In the genomic region with DNA sequence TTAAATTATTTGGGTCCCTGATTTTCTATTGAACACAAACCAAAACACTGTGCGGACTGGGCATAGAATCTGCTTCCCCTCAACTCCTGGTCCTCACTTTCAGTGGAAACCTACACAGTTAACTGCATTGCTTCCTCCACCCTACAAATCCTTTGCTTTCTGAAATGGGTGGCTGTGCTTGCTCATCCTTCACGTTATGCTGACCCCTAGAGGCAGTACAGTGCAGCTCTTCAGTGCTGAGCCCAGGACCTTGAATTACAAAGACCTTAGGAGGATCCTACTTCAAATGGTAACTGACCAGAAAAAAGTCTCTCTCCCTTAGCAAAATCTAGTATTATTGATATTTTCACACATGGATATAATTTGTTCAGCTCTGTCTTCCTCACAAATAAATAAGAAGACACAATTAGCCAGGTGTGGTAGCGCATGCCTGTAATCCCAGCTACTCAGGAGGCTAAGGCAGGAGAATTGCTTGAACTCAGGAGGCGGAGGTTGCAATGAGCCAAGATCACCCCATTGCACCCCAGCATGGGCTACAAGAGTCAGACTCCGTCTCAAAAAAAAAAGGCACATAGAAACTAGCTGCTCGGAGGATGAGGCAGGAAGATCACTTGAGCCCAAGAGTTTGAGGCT, we compare ENCODE assay signal across 8 cellular contexts.
A peak's percentile ranks its signal among the peaks of the same experiment; 100 is the strongest.
DNase-seq lines count a peak whose midpoint lies in the region; ATAC-seq and TF ChIP-seq lines count a peak whose summit lies in the region.

No MANE protein-coding gene starts in this region.

- no peaks in the 10 kb centered on the region for H3K27me3 Mint-ChIP-seq in activated T-cell treated with anti-CD3 and anti-CD28 coated beads, Interleukin-2, amount 50 U/mL, for 72 hours (ENCODE audit: low read depth)
- no peaks in the 10 kb centered on the region for H3K27me3 Mint-ChIP-seq in activated T-cell treated with anti-CD3 and anti-CD28 coated beads, Interleukin-2, amount 50 U/mL, for 24 hours
- no peaks in the 10 kb centered on the region for H3K27me3 Mint-ChIP-seq in type B pancreatic cell

- WGBS in liver = 84% methylated on average over 6 of the region's 6 CpGs

- no peaks in the 10 kb centered on the region for H3K36me3 ChIP-seq in HAP-1 (replicated peaks)
- no peaks in the 10 kb centered on the region for H3K36me3 ChIP-seq in MG63
- H3K36me3 ChIP-seq in SJCRH30 = no peaks in the 10 kb centered on the region
- H3K36me3 ChIP-seq in liver (ENCODE audit: control insufficient read depth in 4 of 4, insufficient read depth in 3 of 4, low read depth in 1 of 4, low read length in 3 of 4) = peaks cover 0 to 9% (median 7%) of the 10 kb centered on the region in 4 donors

- H3K27ac ChIP-seq in SJCRH30 = no peak overlapping the region
- H3K27ac ChIP-seq in liver (ENCODE audit: low read depth in 1 of 2, low read length in 2 of 2) = no peak overlapping the region

- peak; percentile 96 for TF ChIP-seq CTCF in choroid plexus epithelial cell (conservative IDR thresholded peaks at IDR 0.05; ENCODE audit: low read depth, low read length)
- peak; percentile 69 for TF ChIP-seq CTCF in liver (IDR thresholded peaks at IDR 0.05; ENCODE audit: low read depth, low read length, missing input control)
- peak; percentile 95 for TF ChIP-seq CTCF in type B pancreatic cell (conservative IDR thresholded peaks at IDR 0.05)

- H3K9me3 Mint-ChIP-seq in activated T-cell treated with anti-CD3 and anti-CD28 coated beads, Interleukin-2, amount 50 U/mL, for 72 hours = no peaks in the 10 kb centered on the region
- H3K9me3 Mint-ChIP-seq in activated T-cell treated with anti-CD3 and anti-CD28 coated beads, Interleukin-2, amount 50 U/mL, for 24 hours = no peaks in the 10 kb centered on the region
- no peaks in the 10 kb centered on the region for H3K9me3 Mint-ChIP-seq in type B pancreatic cell

- in situ Hi-C loops in HAP-1 (cut with MboI; ENCODE audit: low sequenced_read_pairs) = no loop called here

- peak; percentile 27 to 32 for DNase-seq in activated T-cell treated with anti-CD3 and anti-CD28 coated beads, Interleukin-2, amount 50 U/mL, for 72 hours
- DNase-seq in activated T-cell treated with anti-CD3 and anti-CD28 coated beads, Interleukin-2, amount 50 U/mL, for 24 hours = no peak
- DNase-seq in HAP-1 (ENCODE audit: low spot score in 2 of 2) (peak; percentile 47), MG63 (peak; percentile 13), SJCRH30 (peak; percentile 69 to 87), choroid plexus epithelial cell (ENCODE audit: low read depth) (peak; percentile 91), type B pancreatic cell (ENCODE audit: extremely low spot score, unreplicated experiment) (no peak)

- peak; percentile 63 to 79 for TF ChIP-seq RAD21 in liver (IDR thresholded peaks at IDR 0.05)

- H3K27me3 ChIP-seq in HAP-1 (ENCODE audit: low read depth) (no peaks in the 10 kb centered on the region), MG63 (no peaks in the 10 kb centered on the region), SJCRH30 (no peaks in the 10 kb centered on the region), liver (ENCODE audit: control insufficient read depth in 4 of 4, insufficient read depth in 4 of 4, low read length in 3 of 4) (no peaks in the 10 kb centered on the region)

- no peaks in the 10 kb centered on the region for H3K4me1 Mint-ChIP-seq in activated T-cell treated with anti-CD3 and anti-CD28 coated beads, Interleukin-2, amount 50 U/mL, for 72 hours (ENCODE audit: low read depth)
- no peaks in the 10 kb centered on the region for H3K4me1 Mint-ChIP-seq in activated T-cell treated with anti-CD3 and anti-CD28 coated beads, Interleukin-2, amount 50 U/mL, for 24 hours (ENCODE audit: low read depth)
- H3K4me1 Mint-ChIP-seq in type B pancreatic cell (ENCODE audit: unreplicated experiment) = no peaks in the 10 kb centered on the region

- no peak overlapping the region for H3K9ac ChIP-seq in liver (ENCODE audit: low read depth in 1 of 2, low read length in 2 of 2)

- H3K4me3 Mint-ChIP-seq in activated T-cell treated with anti-CD3 and anti-CD28 coated beads, Interleukin-2, amount 50 U/mL, for 72 hours = no peak overlapping the region
- no peak overlapping the region for H3K4me3 Mint-ChIP-seq in activated T-cell treated with anti-CD3 and anti-CD28 coated beads, Interleukin-2, amount 50 U/mL, for 24 hours
- no peak overlapping the region for H3K4me3 Mint-ChIP-seq in type B pancreatic cell

- peak; percentile 64 to 69 for ATAC-seq in activated T-cell treated with anti-CD3 and anti-CD28 coated beads, Interleukin-2, amount 50 U/mL, for 72 hours (replicated peaks in 1 of 2)

- no peak overlapping the region for H3K4me3 ChIP-seq in HAP-1
- no peak overlapping the region for H3K4me3 ChIP-seq in MG63
- H3K4me3 ChIP-seq in SJCRH30 = no peak overlapping the region
- no peak overlapping the region for H3K4me3 ChIP-seq in choroid plexus epithelial cell (ENCODE audit: low read depth, low read length)
- no peak overlapping the region for H3K4me3 ChIP-seq in liver (ENCODE audit: low read depth in 1 of 3, low read length in 3 of 3)

- H3K4me1 ChIP-seq in HAP-1 (no peaks in the 10 kb centered on the region), SJCRH30 (no peaks in the 10 kb centered on the region; the same call in 1 of the 2 replicates), liver (ENCODE audit: control insufficient read depth in 4 of 4, insufficient read depth in 4 of 4, low read length in 3 of 4) (no peaks in the 10 kb centered on the region)

- H3K9me3 ChIP-seq in HAP-1 (no peaks in the 10 kb centered on the region), MG63 (no peaks in the 10 kb centered on the region), SJCRH30 (replicated peaks) (no peaks in the 10 kb centered on the region), liver (ENCODE audit: control insufficient read depth in 4 of 4, low read length in 3 of 4) (no peaks in the 10 kb centered on the region)

- no peak overlapping the region for H3K27ac Mint-ChIP-seq in activated T-cell treated with anti-CD3 and anti-CD28 coated beads, Interleukin-2, amount 50 U/mL, for 72 hours
- no peak overlapping the region for H3K27ac Mint-ChIP-seq in activated T-cell treated with anti-CD3 and anti-CD28 coated beads, Interleukin-2, amount 50 U/mL, for 24 hours
- H3K27ac Mint-ChIP-seq in type B pancreatic cell = peak overlapping the region; percentile 24

- no peaks in the 10 kb centered on the region for H3K36me3 Mint-ChIP-seq in activated T-cell treated with anti-CD3 and anti-CD28 coated beads, Interleukin-2, amount 50 U/mL, for 72 hours (ENCODE audit: insufficient read depth in 2 of 2)
- peaks cover 20% of the 10 kb centered on the region for H3K36me3 Mint-ChIP-seq in activated T-cell treated with anti-CD3 and anti-CD28 coated beads, Interleukin-2, amount 50 U/mL, for 24 hours (ENCODE audit: low read depth)
- peaks cover 5% of the 10 kb centered on the region for H3K36me3 Mint-ChIP-seq in type B pancreatic cell

TF ChIP-seq in liver, 16 proteins besides CTCF, POLR2A, EP300 and RAD21:
- TF ChIP-seq NR2F2 (IDR thresholded peaks at IDR 0.05) (no peak), MAX (IDR thresholded peaks at IDR 0.05) (no peak), FOXA2 (IDR thresholded peaks at IDR 0.05) (no peak), HNF4A (conservative IDR thresholded peaks at IDR 0.05) (no peak), ATF3 (IDR thresholded peaks at IDR 0.05) (no peak), FOXA1 (IDR thresholded peaks at IDR 0.05) (no peak), JUND (IDR thresholded peaks at IDR 0.05) (no peak), TAF1 (conservative IDR thresholded peaks at IDR 0.05) (no peak), GABPA (IDR thresholded peaks at IDR 0.05 in 1 of 2, conservative IDR thresholded peaks at IDR 0.05 in 1 of 2) (no peak), SP1 (IDR thresholded peaks at IDR 0.05) (no peak)

Comparison
In these comparisons a context has a peak if more than half of its experiments do, and no peak if none do; other contexts are left out.
1. DNase-seq: peak in activated T-cell treated with anti-CD3 and anti-CD28 coated beads, Interleukin-2, amount 50 U/mL, for 72 hours (2 of 2), HAP-1 (2 of 2), MG63 (single experiment), SJCRH30 (2 of 2) and choroid plexus epithelial cell (single experiment); none in activated T-cell treated with anti-CD3 and anti-CD28 coated beads, Interleukin-2, amount 50 U/mL, for 24 hours (single experiment) and type B pancreatic cell (single experiment).
2. Peak in every context shown above with its lines, with median percentiles within 50 percentile points of each other: CTCF ChIP-seq.